1 cellular context compared by ENCODE assay signal in the genomic region with DNA sequence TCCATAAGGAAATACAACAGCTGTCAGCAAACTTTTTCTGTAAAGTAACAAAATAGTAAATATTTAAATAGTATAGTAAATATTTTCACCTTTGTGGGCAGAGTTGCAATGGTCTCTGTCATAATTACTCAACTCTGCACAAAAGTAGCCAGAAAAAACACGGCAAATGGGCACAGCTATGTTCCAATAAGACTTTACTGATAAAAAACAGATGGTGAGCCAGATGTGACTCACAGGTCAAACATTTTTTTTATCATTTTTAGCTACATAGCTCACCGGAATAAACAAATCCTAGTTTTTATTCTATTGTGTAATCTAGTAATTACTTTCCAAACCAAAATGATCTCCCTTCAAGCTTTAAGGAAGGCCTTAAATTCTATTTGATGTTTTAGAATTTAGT.
TF ChIP-seq lines count a peak whose summit lies in the region.

No MANE protein-coding gene starts in this region.

TF ChIP-seq in K562, 482 proteins besides CTCF, POLR2A, EP300 and RAD21 (continued from another document):
- TF ChIP-seq CBFA2T3 (IDR thresholded peaks at IDR 0.05) (peak; percentile 43; the same call in 1 of the 2 replicates), ZNF77 (CRISPR knock-in tag; IDR thresholded peaks at IDR 0.05) (no peak), CEBPG (CRISPR knock-in tag; IDR thresholded peaks at IDR 0.05) (no peak), CEBPG (tag; conservative IDR thresholded peaks at IDR 0.05 in 1 of 2, IDR thresholded peaks at IDR 0.05 in 1 of 2) (peak; percentile 40 to 72; a peak in 3 of 4 replicates)
- TF ChIP-seq, protein P1, sequence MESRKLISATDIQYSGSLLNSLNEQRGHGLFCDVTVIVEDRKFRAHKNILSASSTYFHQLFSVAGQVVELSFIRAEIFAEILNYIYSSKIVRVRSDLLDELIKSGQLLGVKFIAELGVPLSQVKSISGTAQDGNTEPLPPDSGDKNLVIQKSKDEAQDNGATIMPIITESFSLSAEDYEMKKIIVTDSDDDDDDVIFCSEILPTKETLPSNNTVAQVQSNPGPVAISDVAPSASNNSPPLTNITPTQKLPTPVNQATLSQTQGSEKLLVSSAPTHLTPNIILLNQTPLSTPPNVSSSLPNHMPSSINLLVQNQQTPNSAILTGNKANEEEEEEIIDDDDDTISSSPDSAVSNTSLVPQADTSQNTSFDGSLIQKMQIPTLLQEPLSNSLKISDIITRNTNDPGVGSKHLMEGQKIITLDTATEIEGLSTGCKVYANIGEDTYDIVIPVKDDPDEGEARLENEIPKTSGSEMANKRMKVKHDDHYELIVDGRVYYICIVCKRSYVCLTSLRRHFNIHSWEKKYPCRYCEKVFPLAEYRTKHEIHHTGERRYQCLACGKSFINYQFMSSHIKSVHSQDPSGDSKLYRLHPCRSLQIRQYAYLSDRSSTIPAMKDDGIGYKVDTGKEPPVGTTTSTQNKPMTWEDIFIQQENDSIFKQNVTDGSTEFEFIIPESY (CRISPR knock-in tag; IDR thresholded peaks at IDR 0.05) = no peak
